ENCODE assay signal across 12 cellular contexts in genomic region chr15:59637507-59637906, GRCh38. TPM values are rescaled to one million over a fixed set of nuclear protein-coding genes. Genes with fewer than 3 reads are reported as not detected.
DNase-seq lines count a peak whose midpoint lies in the region; ATAC-seq, FAIRE-seq and TF ChIP-seq lines count a peak whose summit lies in the region.
"Not testable (repeated sequence)": the region's sequence is repeated elsewhere in the genome, so short reads cannot be mapped to it uniquely, and the experiment has no call there.
"Had no signal": no experiment of that assay in that cellular context is flagged by ENCODE, and none has a peak within 500 bp of the region (broad histone marks: within the 10 kb centered on the region; RNA-seq: fewer than 3 reads in every experiment).

No MANE protein-coding gene starts in this region.

- H2AFZ ChIP-seq in PC-3 (ENCODE audit: low read length); astrocyte (ENCODE audit: low read depth, low read length): not testable (repeated sequence)

- TF ChIP-seq CTCF in C4-2B (conservative IDR thresholded peaks at IDR 0.05) (peak; percentile 40), LNCAP (IDR thresholded peaks at IDR 0.05) (peak; percentile 47), PC-3 (conservative IDR thresholded peaks at IDR 0.05; ENCODE audit: low read depth, low read length) (peak; percentile 29; the same call in 1 of the 2 replicates), endodermal cell (conservative IDR thresholded peaks at IDR 0.05) (peak; percentile 44)
- not testable (repeated sequence) for TF ChIP-seq CTCF in astrocyte (IDR thresholded peaks at IDR 0.05; ENCODE audit: insufficient read depth, low read depth, low read length)

- H3K9me2 ChIP-seq in PC-3 (replicated peaks; ENCODE audit: low read length) = not testable (repeated sequence)

- not testable (repeated sequence) for H3K4me1 ChIP-seq in PC-3 (ENCODE audit: insufficient read depth, low read length); astrocyte (ENCODE audit: insufficient read depth, low read length); endodermal cell (ENCODE audit: control insufficient read depth, insufficient read depth, low read length)

- intact Hi-C loops in PC-3 (cut with micrococcal nuclease) = not testable (repeated sequence)
- intact Hi-C loops in left colon (cut with DNase I, micrococcal nuclease) = loop anchor here in 1 of 2 donors (10.0 kb wide), 1 partner anchor 557 kb away; no protein-coding TSS in a partner anchor

- H3K4me1 Mint-ChIP-seq in astrocyte (ENCODE audit: low read depth, unreplicated experiment) = not testable (repeated sequence)
- peaks cover 18% of the 10 kb centered on the region for H3K4me1 Mint-ChIP-seq in endodermal cell

- ATAC-seq in PC-3 = not testable (repeated sequence)
- peak; percentile 16 for ATAC-seq in left colon

- H4K20me1 ChIP-seq in PC-3 (ENCODE audit: low read length); astrocyte (ENCODE audit: insufficient read depth, low read length): not testable (repeated sequence)

- not testable (repeated sequence) for H3K4me3 ChIP-seq in PC-3 (ENCODE audit: low read length); astrocyte (ENCODE audit: insufficient read depth, low read depth, low read length); endodermal cell (ENCODE audit: low read length)

- H3K27ac ChIP-seq in C4-2B; PC-3 (ENCODE audit: low read length); astrocyte (ENCODE audit: low read depth, low read length); endodermal cell (ENCODE audit: low read depth, low read length): not testable (repeated sequence)

- POLR2A ChIA-PET in PC-3 (lab: Charles Lee; ENCODE audit: unreplicated experiment) = interaction anchor here (0.5 kb wide), 1 partner anchor 43 kb away, joined by 3 read pairs; no protein-coding TSS in a partner anchor

- H3F3A ChIP-seq in PC-3 (ENCODE audit: low read length, unreplicated experiment) = not testable (repeated sequence)

- WGBS in endodermal cell (ENCODE audit: insufficient coverage in 1 of 2, insufficient read length in 1 of 2), 2 experiments = 86 to 89% methylated on average over 1 to 2 of the region's 2 CpGs

- H3K4me3 Mint-ChIP-seq in astrocyte (ENCODE audit: unreplicated experiment); endodermal cell: not testable (repeated sequence)

- H3K9me3 Mint-ChIP-seq in astrocyte (ENCODE audit: unreplicated experiment); endodermal cell: not testable (repeated sequence)

- FAIRE-seq in GM12892 (lab: Jason Lieb, UNC) (peak; percentile 79), astrocyte (lab: Jason Lieb, UNC) (peak; percentile 87), urothelium cell line (lab: Jason Lieb, UNC) (peak; percentile 84)

- H3K9ac ChIP-seq in PC-3 (ENCODE audit: low read length); astrocyte (ENCODE audit: low read length); endodermal cell (ENCODE audit: extremely low read depth, low read length, poor library complexity, severe bottlenecking): not testable (repeated sequence)

- not testable (repeated sequence) for H3K36me3 ChIP-seq in PC-3 (ENCODE audit: low read depth, low read length)
- H3K36me3 ChIP-seq in astrocyte (ENCODE audit: insufficient read depth, low read length) = peaks cover 15% of the 10 kb centered on the region
- peaks cover 59% of the 10 kb centered on the region for H3K36me3 ChIP-seq in endodermal cell (ENCODE audit: control insufficient read depth, insufficient read depth, low read length)

- not testable (repeated sequence) for H3K79me2 ChIP-seq in PC-3 (ENCODE audit: low read length); astrocyte (ENCODE audit: insufficient read depth, low read length)

- DNase-seq in GM12892 (ENCODE audit: insufficient read length); PC-3; astrocyte (ENCODE audit: low read depth); endodermal cell; left colon; urothelium cell line (ENCODE audit: low spot score): not testable (repeated sequence)

- not testable (repeated sequence) for H3K4me2 ChIP-seq in PC-3 (ENCODE audit: low read length); astrocyte (ENCODE audit: low read length)

- not testable (repeated sequence) for H3K9me3 ChIP-seq in PC-3 (ENCODE audit: low read length); astrocyte (ENCODE audit: insufficient read depth, low read depth, low read length); endodermal cell (ENCODE audit: control insufficient read depth, low read length)

- CTCF ChIA-PET in PC-3 (lab: Charles Lee) = interaction anchor here (0.7 to 1.0 kb wide), 2 partner anchors 105 to 108 kb away, joined by 3 to 4 read pairs; no protein-coding TSS in a partner anchor

- H3K27me3 Mint-ChIP-seq in astrocyte (ENCODE audit: low read depth, unreplicated experiment); endodermal cell (ENCODE audit: insufficient read depth): not testable (repeated sequence)

- not testable (repeated sequence) for H3K27me3 ChIP-seq in PC-3 (ENCODE audit: low read length); astrocyte (ENCODE audit: insufficient read depth, low read length); endodermal cell (ENCODE audit: control insufficient read depth, insufficient read depth, low read length, poor library complexity, severe bottlenecking)

- not testable (repeated sequence) for H3K36me3 Mint-ChIP-seq in astrocyte (ENCODE audit: low read depth, unreplicated experiment)
- peaks cover 50% of the 10 kb centered on the region for H3K36me3 Mint-ChIP-seq in endodermal cell (ENCODE audit: low read depth)

- BruUV-seq in PC-3 (replicated peaks; lab: Mats Ljungman, UMichigan) = not testable (repeated sequence)

- TF ChIP-seq POLR2A in GM12892 (IDR thresholded peaks at IDR 0.05; ENCODE audit: low read depth, low read length) = not testable (repeated sequence)

- not testable (repeated sequence) for H3K27ac Mint-ChIP-seq in astrocyte (ENCODE audit: unreplicated experiment); endodermal cell

RNA-seq across cellular contexts. Expression of gene GTF2A2, which starts 19.8 kb away (rescaled TPM):
- polyA plus RNA-seq in GM12892 (2012; ENCODE audit: missing spikeins) = 115 TPM
- 53.8 and 83.9 TPM in 2 replicates for total RNA-seq in PC-3 (2014; rRNA removed)
- 128 and 152 TPM in 2 replicates for total RNA-seq in astrocyte
- 100 to 1,000 TPM; 168 to 246 TPM for total RNA-seq in endodermal cell
- polyA plus RNA-seq in endodermal cell (2013, experiment 1 of 2) = 152 TPM
- polyA plus RNA-seq in endodermal cell (2013, experiment 2 of 2) = 160 TPM
- total RNA-seq in left colon = 100 to 1,000 TPM; 105 to 147 TPM

RNA-seq across cellular contexts. Expression of gene GCNT3, which starts 25.9 kb away (rescaled TPM):
- 0.57 TPM for polyA plus RNA-seq in GM12892 (2012; ENCODE audit: missing spikeins)
- total RNA-seq in PC-3 (2014; rRNA removed) = 0.18 TPM in 1 of 2 replicates, not detected in the other
- 1.3 and 1.8 TPM in 2 replicates for total RNA-seq in astrocyte
- total RNA-seq in endodermal cell = 1 to 10 TPM in 1 of 2 donors, under 1 TPM in 1; 0.48 to 1.3 TPM
- polyA plus RNA-seq in endodermal cell (2013, experiment 1 of 2) = 0.11 TPM
- not detected for polyA plus RNA-seq in endodermal cell (2013, experiment 2 of 2)
- total RNA-seq in left colon = 100 to 1,000 TPM; 472 to 526 TPM
- total RNA-seq: G401; Right ventricle myocardium superior; T-helper 1 cell treated with Interleukin-12 subunit alpha and Interleukin-12 subunit beta and Interleukin-4 antibody, amounts not matched to agents 30 ng/mL and 1 ng/mL, for 36 hours had no signal
- polyA plus RNA-seq: CD14-positive monocyte had no signal

RNA-seq across cellular contexts. Expression of gene BNIP2, which starts 51.6 kb away (rescaled TPM):
- 47.5 TPM for polyA plus RNA-seq in GM12892 (2012; ENCODE audit: missing spikeins)
- 46.1 and 63.4 TPM in 2 replicates for total RNA-seq in PC-3 (2014; rRNA removed)
- total RNA-seq in astrocyte = 67.1 and 73.1 TPM in 2 replicates
- 10 to 100 TPM; 52.3 to 52.6 TPM for total RNA-seq in endodermal cell
- polyA plus RNA-seq in endodermal cell (2013, experiment 1 of 2) = 34.7 TPM
- polyA plus RNA-seq in endodermal cell (2013, experiment 2 of 2) = 30.8 TPM
- total RNA-seq in left colon = 10 to 100 TPM; 53.5 to 62.0 TPM

Comparison
In these comparisons a context has a peak if more than half of its experiments do, and no peak if none do; other contexts are left out.
1. RNA of gene GCNT3, which starts 25.9 kb away (total RNA-seq): 472 to 526 TPM in left colon; 0.48 to 1.3 TPM in endodermal cell, 1.3 to 1.8 TPM in astrocyte and 0.18 TPM in PC-3; every median in the first group is over 100 times any median in the second.